In genomic region chr7:22296265-22296566, GRCh38 we compare ENCODE assay signal across 15 cellular contexts.
"Had no signal": no experiment of that assay in that cellular context is flagged by ENCODE, and none has a peak within 500 bp of the region (broad histone marks: within the 10 kb centered on the region; RNA-seq: fewer than 3 reads in every experiment).

No MANE protein-coding gene starts in this region.

- H3K4me1 ChIP-seq: adrenal gland had no signal

- H3K4me3 ChIP-seq: adrenal gland, coronary artery, heart right ventricle, SK-N-MC, testis had no signal

- H3K36me3 Mint-ChIP-seq: activated naive CD4-positive, alpha-beta T cell treated with anti-CD3 and anti-CD28 coated beads, Interleukin-2, amount 50 U/mL, for 24 hours; natural killer cell had no signal

- DNase-seq: activated CD4-positive, alpha-beta memory T cell treated with anti-CD3 and anti-CD28 coated beads, Interleukin-2, amount 10 ng/mL, durations not matched to agents 7 days and 5 days; activated effector memory CD4-positive, alpha-beta T cell treated with anti-CD3 and anti-CD28 coated beads, Interleukin-2, amount 50 U/mL, for 16 hours; activated T-cell treated with anti-CD3 and anti-CD28 coated beads, Interleukin-2, amount 50 U/mL, for 4 hours; adrenal gland; central memory CD4-positive, alpha-beta T cell; effector CD4-positive, alpha-beta T cell; heart right ventricle; left colon; natural killer cell; stimulated activated CD4-positive, alpha-beta T cell treated with anti-CD3 and anti-CD28 coated beads, Interleukin-4, amount 100 ng/mL, for 1 hour; stimulated activated naive CD4-positive, alpha-beta T cell treated with Interleukin-2 at 50 U/mL for 16 hours; testis had no signal

- H3K9me3 ChIP-seq: adrenal gland, testis had no signal

- H3K27me3 ChIP-seq: adrenal gland, heart right ventricle, testis had no signal

- H3K27ac ChIP-seq: adrenal gland, coronary artery, SK-N-MC, testis had no signal

- ATAC-seq: activated T-cell treated with anti-CD3 and anti-CD28 coated beads, Interleukin-2, amount 50 U/mL, for 4 hours had no signal

- H3K4me1 Mint-ChIP-seq: activated naive CD4-positive, alpha-beta T cell treated with anti-CD3 and anti-CD28 coated beads, Interleukin-2, amount 50 U/mL, for 24 hours had no signal

- H3K9me3 Mint-ChIP-seq: activated CD4-positive, alpha-beta memory T cell treated with anti-CD3 and anti-CD28 coated beads, Interleukin-2, amount 10 ng/mL, durations not matched to agents 7 days and 5 days; activated naive CD4-positive, alpha-beta T cell treated with anti-CD3 and anti-CD28 coated beads, Interleukin-2, amount 50 U/mL, for 24 hours; activated T-cell treated with anti-CD3 and anti-CD28 coated beads, Interleukin-2, amount 50 U/mL, for 4 hours; natural killer cell had no signal

- H3K4me3 Mint-ChIP-seq: activated CD4-positive, alpha-beta memory T cell treated with anti-CD3 and anti-CD28 coated beads, Interleukin-2, amount 10 ng/mL, durations not matched to agents 7 days and 5 days; activated naive CD4-positive, alpha-beta T cell treated with anti-CD3 and anti-CD28 coated beads, Interleukin-2, amount 50 U/mL, for 24 hours; activated T-cell treated with anti-CD3 and anti-CD28 coated beads, Interleukin-2, amount 50 U/mL, for 4 hours; natural killer cell had no signal

- H3K27ac Mint-ChIP-seq: activated CD4-positive, alpha-beta memory T cell treated with anti-CD3 and anti-CD28 coated beads, Interleukin-2, amount 10 ng/mL, durations not matched to agents 7 days and 5 days; activated naive CD4-positive, alpha-beta T cell treated with anti-CD3 and anti-CD28 coated beads, Interleukin-2, amount 50 U/mL, for 24 hours; natural killer cell had no signal

- H3K36me3 ChIP-seq: adrenal gland, heart right ventricle had no signal
